ENCODE assay signal across 1 cellular context in genomic region chr6:111550953-111551352, GRCh38.
TF ChIP-seq lines count a peak whose summit lies in the region.

No MANE protein-coding gene starts in this region.

TF ChIP-seq in SK-N-SH treated with all-trans-retinoic acid at 6 μM for 48 hours, 23 proteins besides CTCF, POLR2A, EP300 and RAD21 (continued from another document):
- TF ChIP-seq ISL1 (CRISPR knock-in tag; IDR thresholded peaks at IDR 0.05): no peak
- no peak for TF ChIP-seq ZFP3 (CRISPR knock-in tag; IDR thresholded peaks at IDR 0.05)
- TF ChIP-seq ZC3H10 (CRISPR knock-in tag; IDR thresholded peaks at IDR 0.05): no peak
